In the genomic region with DNA sequence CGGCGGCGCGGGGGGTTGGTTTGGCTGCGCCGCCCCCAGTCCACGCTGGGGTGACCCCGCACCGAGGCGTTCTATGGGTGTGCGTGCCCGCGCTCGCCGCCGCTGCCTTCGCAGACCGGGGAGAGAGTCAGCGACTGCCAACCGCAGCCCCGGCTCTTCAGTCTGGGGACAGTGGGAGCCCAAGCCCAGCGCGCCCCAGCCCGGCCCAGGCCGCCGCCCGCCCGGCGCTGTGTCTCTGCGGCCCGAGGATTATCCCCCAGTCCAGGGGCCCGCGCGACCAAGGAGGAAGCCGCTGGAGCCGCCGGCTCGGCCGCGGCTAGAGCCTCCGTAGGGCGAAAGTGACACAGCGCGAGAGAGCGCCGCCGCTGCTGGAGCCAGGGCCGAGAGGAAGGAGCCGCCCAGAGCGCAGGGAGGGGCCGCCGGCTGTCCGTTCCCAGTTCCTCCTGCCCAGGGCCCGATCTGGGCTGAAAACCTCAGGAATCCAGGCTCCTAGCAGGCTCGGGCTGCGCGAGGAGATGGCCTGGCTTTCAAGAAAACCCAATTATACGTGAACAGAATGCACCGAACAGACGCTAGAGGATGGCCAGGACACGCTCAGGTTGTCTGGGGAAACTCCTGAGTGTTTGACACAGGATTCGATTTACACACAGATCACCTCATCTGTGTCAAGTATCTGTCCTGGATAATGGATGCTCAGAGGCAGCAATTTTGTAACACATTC, we compare ENCODE assay signal across 1 cellular context.
TF ChIP-seq lines count a peak whose summit lies in the region.

No MANE protein-coding gene starts in this region.

TF ChIP-seq in H1, 55 proteins besides CTCF, POLR2A, EP300 and RAD21 (continued from another document):
- no peak for TF ChIP-seq CHD7 (IDR thresholded peaks at IDR 0.05; ENCODE audit: insufficient replicate concordance, low read length)
- peak; percentile 44 for TF ChIP-seq EZH2 (IDR thresholded peaks at IDR 0.05; ENCODE audit: low read depth, low read length, severe bottlenecking)
- TF ChIP-seq RXRA (IDR thresholded peaks at IDR 0.05; ENCODE audit: insufficient read depth, low read depth, low read length): no peak
- no peak for TF ChIP-seq KDM1A (IDR thresholded peaks at IDR 0.05; ENCODE audit: borderline replicate concordance, low read length)
- peak in 1 of 2 experiments; percentile 45; a peak in 2 of 4 replicates for TF ChIP-seq SIN3A (conservative IDR thresholded peaks at IDR 0.05 in 1 of 2, IDR thresholded peaks at IDR 0.05 in 1 of 2; ENCODE audit: low read depth in 1 of 2, low read length in 2 of 2)
- no peak for TF ChIP-seq CBX5 (IDR thresholded peaks at IDR 0.05; ENCODE audit: low read depth, low read length)
- TF ChIP-seq HDAC2 (IDR thresholded peaks at IDR 0.05; ENCODE audit: borderline replicate concordance in 1 of 2, low read depth in 2 of 2, low read length in 2 of 2): no peak; a peak in 1 of 4 replicates
- TF ChIP-seq RBBP5 (IDR thresholded peaks at IDR 0.05; ENCODE audit: borderline replicate concordance, low read depth, low read length): no peak
- no peak for TF ChIP-seq CTBP2 (IDR thresholded peaks at IDR 0.05; ENCODE audit: borderline replicate concordance, insufficient read depth, insufficient read length, low read length)
- no peak for TF ChIP-seq POU5F1 (IDR thresholded peaks at IDR 0.05; ENCODE audit: low read depth, low read length)
- no peak for TF ChIP-seq BCL11A (IDR thresholded peaks at IDR 0.05; ENCODE audit: low read depth in 2 of 2, low read length in 2 of 2)
- no peak for TF ChIP-seq TCF12 (IDR thresholded peaks at IDR 0.05; ENCODE audit: low read depth, low read length)
- no peak for TF ChIP-seq POLR2AphosphoS5 (IDR thresholded peaks at IDR 0.05; ENCODE audit: low read depth, low read length)
- no peak for TF ChIP-seq SIX5 (IDR thresholded peaks at IDR 0.05; ENCODE audit: low read depth, low read length)
- no peak for TF ChIP-seq NRF1 (IDR thresholded peaks at IDR 0.05; ENCODE audit: low read depth, low read length)
- no peak for TF ChIP-seq TAF1 (IDR thresholded peaks at IDR 0.05; ENCODE audit: low read depth, low read length)
- no peak for TF ChIP-seq SAP30 (IDR thresholded peaks at IDR 0.05; ENCODE audit: insufficient read depth, insufficient replicate concordance, low read length)
- TF ChIP-seq GABPA (IDR thresholded peaks at IDR 0.05; ENCODE audit: borderline replicate concordance, insufficient read depth, low read length): no peak
- no peak for TF ChIP-seq YY1 (IDR thresholded peaks at IDR 0.05; ENCODE audit: low read depth, low read length)
- TF ChIP-seq SP1 (IDR thresholded peaks at IDR 0.05; ENCODE audit: low read depth, low read length): no peak
- peak; percentile 47; the same call in 1 of the 2 replicates for TF ChIP-seq SUZ12 (IDR thresholded peaks at IDR 0.05; ENCODE audit: low read length)
- TF ChIP-seq SP4 (IDR thresholded peaks at IDR 0.05; ENCODE audit: low read length): no peak
- TF ChIP-seq FOSL1 (IDR thresholded peaks at IDR 0.05; ENCODE audit: insufficient read depth, low read depth, low read length): no peak
- no peak for TF ChIP-seq RFX5 (IDR thresholded peaks at IDR 0.05; ENCODE audit: borderline replicate concordance, low read depth, low read length)
- no peak for TF ChIP-seq RNF2 (IDR thresholded peaks at IDR 0.05; ENCODE audit: borderline replicate concordance, low read depth, low read length, missing control alignments, poor library complexity, severe bottlenecking)
- TF ChIP-seq NANOG (IDR thresholded peaks at IDR 0.05; ENCODE audit: insufficient read depth, low read depth, low read length, poor library complexity, severe bottlenecking): no peak
- TF ChIP-seq SIRT6 (IDR thresholded peaks at IDR 0.05; ENCODE audit: low read length): no peak
- no peak for TF ChIP-seq SRF (IDR thresholded peaks at IDR 0.05; ENCODE audit: low read depth, low read length)
- no peak for TF ChIP-seq JUND (IDR thresholded peaks at IDR 0.05; ENCODE audit: low read length)
- TF ChIP-seq MAFK (IDR thresholded peaks at IDR 0.05; ENCODE audit: low read depth, low read length): no peak
- no peak for TF ChIP-seq BRCA1 (IDR thresholded peaks at IDR 0.05; ENCODE audit: low read depth, low read length)
- TF ChIP-seq KDM5A (IDR thresholded peaks at IDR 0.05; ENCODE audit: low read length): no peak
- no peak for TF ChIP-seq TAF7 (optimal IDR thresholded peaks at IDR 0.05; ENCODE audit: borderline replicate concordance, low read depth, low read length)
- no peak for TF ChIP-seq MAX (IDR thresholded peaks at IDR 0.05)
- TF ChIP-seq HDAC6 (IDR thresholded peaks at IDR 0.05; ENCODE audit: low read depth, low read length): no peak
- TF ChIP-seq TBP (IDR thresholded peaks at IDR 0.05; ENCODE audit: low read depth, low read length): peak; percentile 48; the same call in 1 of the 2 replicates
- TF ChIP-seq E2F6 (IDR thresholded peaks at IDR 0.05): no peak
